Comparison of ENCODE assay signal across 1 cellular context in the genomic region with DNA sequence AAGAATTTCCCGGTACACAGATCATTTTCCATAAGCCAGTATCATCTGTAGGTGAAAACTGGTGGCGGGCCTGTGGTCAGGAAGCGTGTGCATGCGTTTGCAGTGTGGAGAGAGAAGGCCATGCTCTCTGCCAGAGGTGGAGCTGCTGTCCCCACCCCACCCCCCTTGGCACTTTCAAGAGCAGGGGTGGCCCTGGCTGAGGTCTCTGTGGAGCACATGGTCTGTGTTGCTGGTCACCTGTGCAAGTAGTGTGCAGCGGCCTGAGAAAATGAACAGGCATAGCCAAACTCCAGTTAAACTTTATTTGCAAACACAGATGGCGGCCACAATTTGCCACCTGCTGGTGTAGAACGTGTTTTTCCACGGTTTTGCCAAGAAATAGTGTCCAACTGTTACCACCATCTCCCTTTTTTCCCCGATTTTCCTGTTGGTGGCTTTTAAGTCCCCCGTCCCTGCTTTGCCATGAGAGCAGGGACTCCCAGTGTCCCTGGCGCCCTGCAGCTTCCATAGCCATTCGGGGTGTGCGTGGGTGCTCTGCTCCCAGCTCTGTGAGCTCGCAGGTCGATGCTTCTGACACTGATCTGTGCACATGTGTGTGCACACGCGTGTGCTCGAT.
A peak's percentile ranks its signal among the peaks of the same experiment; 100 is the strongest.
TF ChIP-seq lines count a peak whose summit lies in the region.

No MANE protein-coding gene starts in this region.

TF ChIP-seq in K562, 482 proteins besides CTCF, POLR2A, EP300 and RAD21:
- TF ChIP-seq, protein P1, sequence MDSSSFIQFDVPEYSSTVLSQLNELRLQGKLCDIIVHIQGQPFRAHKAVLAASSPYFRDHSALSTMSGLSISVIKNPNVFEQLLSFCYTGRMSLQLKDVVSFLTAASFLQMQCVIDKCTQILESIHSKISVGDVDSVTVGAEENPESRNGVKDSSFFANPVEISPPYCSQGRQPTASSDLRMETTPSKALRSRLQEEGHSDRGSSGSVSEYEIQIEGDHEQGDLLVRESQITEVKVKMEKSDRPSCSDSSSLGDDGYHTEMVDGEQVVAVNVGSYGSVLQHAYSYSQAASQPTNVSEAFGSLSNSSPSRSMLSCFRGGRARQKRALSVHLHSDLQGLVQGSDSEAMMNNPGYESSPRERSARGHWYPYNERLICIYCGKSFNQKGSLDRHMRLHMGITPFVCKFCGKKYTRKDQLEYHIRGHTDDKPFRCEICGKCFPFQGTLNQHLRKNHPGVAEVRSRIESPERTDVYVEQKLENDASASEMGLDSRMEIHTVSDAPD (CRISPR knock-in tag; IDR thresholded peaks at IDR 0.05): no peak
- TF ChIP-seq CHCHD3 (CRISPR knock-in tag; IDR thresholded peaks at IDR 0.05): no peak
- TF ChIP-seq, protein P2, sequence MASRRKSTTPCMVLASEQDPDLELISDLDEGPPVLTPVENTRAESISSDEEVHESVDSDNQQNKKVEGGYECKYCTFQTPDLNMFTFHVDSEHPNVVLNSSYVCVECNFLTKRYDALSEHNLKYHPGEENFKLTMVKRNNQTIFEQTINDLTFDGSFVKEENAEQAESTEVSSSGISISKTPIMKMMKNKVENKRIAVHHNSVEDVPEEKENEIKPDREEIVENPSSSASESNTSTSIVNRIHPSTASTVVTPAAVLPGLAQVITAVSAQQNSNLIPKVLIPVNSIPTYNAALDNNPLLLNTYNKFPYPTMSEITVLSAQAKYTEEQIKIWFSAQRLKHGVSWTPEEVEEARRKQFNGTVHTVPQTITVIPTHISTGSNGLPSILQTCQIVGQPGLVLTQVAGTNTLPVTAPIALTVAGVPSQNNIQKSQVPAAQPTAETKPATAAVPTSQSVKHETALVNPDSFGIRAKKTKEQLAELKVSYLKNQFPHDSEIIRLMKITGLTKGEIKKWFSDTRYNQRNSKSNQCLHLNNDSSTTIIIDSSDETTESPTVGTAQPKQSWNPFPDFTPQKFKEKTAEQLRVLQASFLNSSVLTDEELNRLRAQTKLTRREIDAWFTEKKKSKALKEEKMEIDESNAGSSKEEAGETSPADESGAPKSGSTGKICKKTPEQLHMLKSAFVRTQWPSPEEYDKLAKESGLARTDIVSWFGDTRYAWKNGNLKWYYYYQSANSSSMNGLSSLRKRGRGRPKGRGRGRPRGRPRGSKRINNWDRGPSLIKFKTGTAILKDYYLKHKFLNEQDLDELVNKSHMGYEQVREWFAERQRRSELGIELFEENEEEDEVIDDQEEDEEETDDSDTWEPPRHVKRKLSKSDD (conservative IDR thresholded peaks at IDR 0.05; ENCODE audit: low read length): no peak
- no peak for TF ChIP-seq ZNF23 (CRISPR knock-in tag; IDR thresholded peaks at IDR 0.05)
- no peak for TF ChIP-seq MYNN (IDR thresholded peaks at IDR 0.05)
- TF ChIP-seq MYNN (CRISPR knock-in tag; IDR thresholded peaks at IDR 0.05): no peak
- TF ChIP-seq, protein P3, sequence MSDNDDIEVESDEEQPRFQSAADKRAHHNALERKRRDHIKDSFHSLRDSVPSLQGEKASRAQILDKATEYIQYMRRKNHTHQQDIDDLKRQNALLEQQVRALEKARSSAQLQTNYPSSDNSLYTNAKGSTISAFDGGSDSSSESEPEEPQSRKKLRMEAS (CRISPR knock-in tag; IDR thresholded peaks at IDR 0.05): 0 out of 2 replicates have a peak, but pooled peaks have one; percentile 19
